ENCODE assay signal across 41 cellular contexts in genomic region chr1:46721204-46721603, GRCh38. TPM values are rescaled to one million over a fixed set of nuclear protein-coding genes. Genes with fewer than 3 reads are reported as not detected.
"Had no signal": no experiment of that assay in that cellular context is flagged by ENCODE, and none has a peak within 500 bp of the region (broad histone marks: within the 10 kb centered on the region; RNA-seq: fewer than 3 reads in every experiment).

No MANE protein-coding gene starts in this region.

- H3K27ac Mint-ChIP-seq: activated CD4-positive, alpha-beta memory T cell treated with anti-CD3 and anti-CD28 coated beads, Interleukin-2, amount 10 ng/mL, durations not matched to agents 7 days and 5 days; activated CD4-positive, alpha-beta T cell treated with anti-CD3 and anti-CD28 coated beads for 36 hours; activated CD4-positive, alpha-beta T cell treated with anti-CD3 and anti-CD28 coated beads, Interleukin-2, amount 10 ng/mL, durations not matched to agents 7 days and 5 days; activated CD8-positive, alpha-beta memory T cell treated with anti-CD3 and anti-CD28 coated beads, Interleukin-2, amount 10 ng/mL, durations not matched to agents 7 days and 5 days; activated CD8-positive, alpha-beta T cell treated with anti-CD3 and anti-CD28 coated beads, Interleukin-2, amount 10 ng/mL, durations not matched to agents 7 days and 5 days; activated naive CD4-positive, alpha-beta T cell treated with anti-CD3 and anti-CD28 coated beads, Interleukin-2, amount 10 ng/mL, durations not matched to agents 7 days and 5 days; activated naive CD4-positive, alpha-beta T cell treated with anti-CD3 and anti-CD28 coated beads, Interleukin-2, amount 50 U/mL, for 24 hours; activated naive CD8-positive, alpha-beta T cell; activated naive CD8-positive, alpha-beta T cell treated with anti-CD3 and anti-CD28 coated beads, Interleukin-2, amount 10 ng/mL, durations not matched to agents 7 days and 5 days; activated naive CD8-positive, alpha-beta T cell treated with anti-CD3 and anti-CD28 coated beads, Interleukin-2, amount 50 U/mL, for 24 hours; activated T-cell treated with anti-CD3 and anti-CD28 coated beads, Interleukin-2, amount 50 U/mL, for 24 hours; activated T-helper 2 cell treated with anti-CD3 and anti-CD28 coated beads, Interferon-gamma antibody, Interleukin-2, Interleukin-4, amounts not matched to agents 10 μg/mL and 5 μg/mL and 100 μg/mL, durations not matched to agents 14 hours and 24 hours and 36 hours; brain; T-helper 1 cell treated with Interleukin-12 subunit alpha and Interleukin-12 subunit beta and Interleukin-4 antibody, amounts not matched to agents 30 μg/mL and 1 μg/mL, for 36 hours; T-helper 2 cell treated with Interferon-gamma antibody and Interleukin-4, amounts not matched to agents 5 μg/mL and 100 μg/mL, for 36 hours; WTC11 had no signal

- H3K27me3 ChIP-seq: ascending aorta, cardiac muscle cell had no signal

- FAIRE-seq: bronchial epithelial cell, TTC549 had no signal

- H3K4me3 ChIP-seq: ascending aorta, cardiac muscle cell had no signal

- H3K9me3 Mint-ChIP-seq: activated CD4-positive, alpha-beta memory T cell treated with anti-CD3 and anti-CD28 coated beads, Interleukin-2, amount 10 ng/mL, durations not matched to agents 7 days and 5 days; activated CD4-positive, alpha-beta T cell treated with anti-CD3 and anti-CD28 coated beads, Interleukin-2, amount 10 ng/mL, durations not matched to agents 7 days and 5 days; activated naive CD4-positive, alpha-beta T cell treated with anti-CD3 and anti-CD28 coated beads, Interleukin-2, amount 10 ng/mL, durations not matched to agents 7 days and 5 days; activated naive CD4-positive, alpha-beta T cell treated with anti-CD3 and anti-CD28 coated beads, Interleukin-2, amount 50 U/mL, for 24 hours; activated naive CD8-positive, alpha-beta T cell treated with anti-CD3 and anti-CD28 coated beads, Interleukin-2, amount 10 ng/mL, durations not matched to agents 7 days and 5 days; activated naive CD8-positive, alpha-beta T cell treated with anti-CD3 and anti-CD28 coated beads, Interleukin-2, amount 50 U/mL, for 24 hours; activated T-cell treated with anti-CD3 and anti-CD28 coated beads, Interleukin-2, amount 50 U/mL, for 24 hours; activated T-helper 2 cell treated with anti-CD3 and anti-CD28 coated beads, Interferon-gamma antibody, Interleukin-2, Interleukin-4, amounts not matched to agents 10 μg/mL and 5 μg/mL and 100 μg/mL, durations not matched to agents 14 hours and 24 hours and 36 hours; central memory CD8-positive, alpha-beta T cell; T-helper 1 cell treated with Interleukin-12 subunit alpha and Interleukin-12 subunit beta and Interleukin-4 antibody, amounts not matched to agents 30 μg/mL and 1 μg/mL, for 36 hours; T-helper 2 cell treated with Interferon-gamma antibody and Interleukin-4, amounts not matched to agents 5 μg/mL and 100 μg/mL, for 36 hours; WTC11 had no signal

- H3K4me3 Mint-ChIP-seq: activated CD4-positive, alpha-beta memory T cell treated with anti-CD3 and anti-CD28 coated beads, Interleukin-2, amount 10 ng/mL, durations not matched to agents 7 days and 5 days; activated CD4-positive, alpha-beta T cell treated with anti-CD3 and anti-CD28 coated beads for 36 hours; activated CD4-positive, alpha-beta T cell treated with anti-CD3 and anti-CD28 coated beads, Interleukin-2, amount 10 ng/mL, durations not matched to agents 7 days and 5 days; activated CD8-positive, alpha-beta memory T cell treated with anti-CD3 and anti-CD28 coated beads, Interleukin-2, amount 10 ng/mL, durations not matched to agents 7 days and 5 days; activated CD8-positive, alpha-beta T cell treated with anti-CD3 and anti-CD28 coated beads, Interleukin-2, amount 10 ng/mL, durations not matched to agents 7 days and 5 days; activated naive CD4-positive, alpha-beta T cell treated with anti-CD3 and anti-CD28 coated beads, Interleukin-2, amount 10 ng/mL, durations not matched to agents 7 days and 5 days; activated naive CD4-positive, alpha-beta T cell treated with anti-CD3 and anti-CD28 coated beads, Interleukin-2, amount 50 U/mL, for 24 hours; activated naive CD8-positive, alpha-beta T cell; activated naive CD8-positive, alpha-beta T cell treated with anti-CD3 and anti-CD28 coated beads, Interleukin-2, amount 10 ng/mL, durations not matched to agents 7 days and 5 days; activated naive CD8-positive, alpha-beta T cell treated with anti-CD3 and anti-CD28 coated beads, Interleukin-2, amount 50 U/mL, for 24 hours; activated T-cell treated with anti-CD3 and anti-CD28 coated beads, Interleukin-2, amount 50 U/mL, for 24 hours; central memory CD8-positive, alpha-beta T cell; T-helper 1 cell treated with Interleukin-12 subunit alpha and Interleukin-12 subunit beta and Interleukin-4 antibody, amounts not matched to agents 30 μg/mL and 1 μg/mL, for 36 hours; T-helper 2 cell treated with Interferon-gamma antibody and Interleukin-4, amounts not matched to agents 5 μg/mL and 100 μg/mL, for 36 hours; WTC11 had no signal

- ATAC-seq: activated CD4-positive, alpha-beta T cell treated with anti-CD3 and anti-CD28 coated beads for 36 hours; activated CD4-positive, CD25-positive, alpha-beta regulatory T cell treated with anti-CD3 and anti-CD28 coated beads, Interleukin-2, amount 50 U/mL, for 24 hours; activated CD8-positive, alpha-beta memory T cell treated with anti-CD3 and anti-CD28 coated beads, Interleukin-2, amount 10 ng/mL, durations not matched to agents 7 days and 5 days; activated CD8-positive, alpha-beta T cell treated with anti-CD3 and anti-CD28 coated beads, Interleukin-2, amount 10 ng/mL, durations not matched to agents 7 days and 5 days; activated naive CD8-positive, alpha-beta T cell treated with anti-CD3 and anti-CD28 coated beads, Interleukin-2, amount 50 U/mL, for 24 hours; WTC11 had no signal

- H3K9me3 ChIP-seq: ascending aorta had no signal

- DNase-seq: activated CD4-positive, alpha-beta memory T cell treated with anti-CD3 and anti-CD28 coated beads, Interleukin-2, amount 10 ng/mL, durations not matched to agents 7 days and 5 days; activated CD4-positive, alpha-beta T cell treated with anti-CD3 and anti-CD28 coated beads for 1 hour; activated CD4-positive, alpha-beta T cell treated with anti-CD3 and anti-CD28 coated beads for 36 hours; activated CD4-positive, alpha-beta T cell treated with anti-CD3 and anti-CD28 coated beads for 48 hours; activated CD4-positive, alpha-beta T cell treated with anti-CD3 and anti-CD28 coated beads, Interleukin-2, amount 10 ng/mL, durations not matched to agents 7 days and 5 days; activated CD4-positive, alpha-beta T cell treated with anti-CD3 and anti-CD28 coated beads, Interleukin-2, amount 50 U/mL, for 48 hours; activated CD4-positive, CD25-positive, alpha-beta regulatory T cell; activated CD8-positive, alpha-beta memory T cell treated with anti-CD3 and anti-CD28 coated beads for 24 hours; activated CD8-positive, alpha-beta memory T cell treated with anti-CD3 and anti-CD28 coated beads, Interleukin-2, amount 10 ng/mL, durations not matched to agents 7 days and 5 days; activated CD8-positive, alpha-beta memory T cell treated with anti-CD3 and anti-CD28 coated beads, Interleukin-2, amount 50 U/mL, for 48 hours; activated CD8-positive, alpha-beta T cell treated with anti-CD3 and anti-CD28 coated beads, Interleukin-2, amount 10 ng/mL, durations not matched to agents 7 days and 5 days; activated effector memory CD4-positive, alpha-beta T cell treated with Interleukin-2 at 50 U/mL for 16 hours; activated gamma-delta T cell; activated naive CD4-positive, alpha-beta T cell treated with anti-CD3 and anti-CD28 coated beads, Interleukin-2, amount 10 ng/mL, durations not matched to agents 7 days and 5 days; activated naive CD4-positive, alpha-beta T cell treated with Interleukin-2 at 50 U/mL for 16 hours; activated naive CD8-positive, alpha-beta T cell treated with anti-CD3 and anti-CD28 coated beads, Interleukin-2, amount 10 ng/mL, durations not matched to agents 7 days and 5 days; activated naive CD8-positive, alpha-beta T cell treated with anti-CD3 and anti-CD28 coated beads, Interleukin-2, amount 50 U/mL, for 24 hours; activated T-cell treated with anti-CD3 and anti-CD28 coated beads, Interleukin-2, amount 50 U/mL, for 24 hours; activated T-cell treated with anti-CD3 and anti-CD28 coated beads, Interleukin-2, amount 50 U/mL, for 48 hours; amygdala; anterior cingulate cortex; caudate nucleus; cerebellar nuclear complex; T-helper 2 cell; T-helper 9 cell; WERI-Rb-1 had no signal

- H3K27ac ChIP-seq: ascending aorta, cardiac muscle cell, WERI-Rb-1 had no signal

- H3K36me3 ChIP-seq: ascending aorta had no signal

RNA-seq across cellular contexts. Expression of gene TEX38, which starts 49.5 kb away (rescaled TPM):
- total RNA-seq: activated CD4-positive, alpha-beta memory T cell treated with anti-CD3 and anti-CD28 coated beads, Interleukin-2, amount 10 ng/mL, durations not matched to agents 7 days and 5 days; activated CD4-positive, alpha-beta T cell treated with anti-CD3 and anti-CD28 coated beads, Interleukin-2, amount 10 ng/mL, durations not matched to agents 7 days and 5 days; activated CD8-positive, alpha-beta memory T cell treated with anti-CD3 and anti-CD28 coated beads, Interleukin-2, amount 10 ng/mL, durations not matched to agents 7 days and 5 days; activated CD8-positive, alpha-beta T cell treated with anti-CD3 and anti-CD28 coated beads, Interleukin-2, amount 10 ng/mL, durations not matched to agents 7 days and 5 days; activated naive CD8-positive, alpha-beta T cell treated with anti-CD3 and anti-CD28 coated beads, Interleukin-2, amount 10 ng/mL, durations not matched to agents 7 days and 5 days; activated T-helper 2 cell treated with anti-CD3 and anti-CD28 coated beads, Interferon-gamma antibody, Interleukin-2, Interleukin-4, amounts not matched to agents 10 μg/mL and 5 μg/mL and 100 μg/mL, durations not matched to agents 14 hours and 24 hours and 36 hours; ascending aorta; bronchial epithelial cell; chondrocyte had no signal
- polyA plus RNA-seq: adipose tissue had no signal
